Comparison of ENCODE assay signal across 18 cellular contexts in the genomic region with DNA sequence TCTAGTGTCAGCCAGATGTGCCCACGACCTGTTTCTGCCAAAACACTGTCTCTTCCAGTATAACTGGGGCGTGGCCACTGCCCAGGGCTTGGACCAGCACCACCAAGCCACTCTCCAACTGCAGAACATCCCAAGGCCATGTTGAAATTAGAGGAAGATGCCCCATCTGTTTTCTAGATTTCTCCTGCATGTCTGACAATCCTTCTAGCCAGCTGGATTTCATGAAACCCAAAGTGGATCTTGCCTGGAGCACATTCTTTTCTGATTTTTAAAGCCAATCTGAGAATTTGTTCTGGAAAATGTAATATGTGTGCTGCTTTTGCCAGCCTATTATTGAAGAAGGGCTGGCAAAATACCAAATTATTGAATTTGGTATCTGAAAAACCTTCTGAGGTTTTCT.
DNase-seq lines count a peak whose midpoint lies in the region; ATAC-seq and TF ChIP-seq lines count a peak whose summit lies in the region.
"Had no signal": no experiment of that assay in that cellular context is flagged by ENCODE, and none has a peak within 500 bp of the region (broad histone marks: within the 10 kb centered on the region; RNA-seq: fewer than 3 reads in every experiment).

No MANE protein-coding gene starts in this region.

- H3K9ac ChIP-seq in H9 (ENCODE audit: extremely low read depth, insufficient read length, low read length), result no peak overlapping the region
- H3K9ac ChIP-seq: BLaER1 treated with 17β-estradiol and CSF1 and Interleukin-3, amounts not matched to agents 10 nM and 100 nM had no signal

- no peak overlapping the region for H2BK20ac ChIP-seq in H9 (ENCODE audit: low read depth, low read length, poor library complexity, severe bottlenecking)

- TF ChIP-seq CTCF in H9 (conservative IDR thresholded peaks at IDR 0.05), result no peak

- no peak overlapping the region for H2BK120ac ChIP-seq in H9 (ENCODE audit: low read depth, low read length, poor library complexity, severe bottlenecking)

- H3K79me1 ChIP-seq in H9 (ENCODE audit: insufficient read depth, low read depth, low read length, poor library complexity, severe bottlenecking), result no peaks in the 10 kb centered on the region

- H4K8ac ChIP-seq in H9 (replicated peaks; ENCODE audit: insufficient read length, low read depth, low read length), result no peak overlapping the region

- peaks cover 8 to 14% (median 9%) of the 10 kb centered on the region in 3 experiments; a peak in 5 of 7 replicates for H3K36me3 Mint-ChIP-seq in H9 (ENCODE audit: insufficient read depth in 1 of 3, low read depth in 3 of 3)
- H3K36me3 Mint-ChIP-seq: CD8-positive, alpha-beta T cell had no signal

- no peak overlapping the region for H2BK12ac ChIP-seq in H9 (ENCODE audit: insufficient read length, low read depth, low read length)

- H4K20me1 ChIP-seq in H9 (ENCODE audit: control insufficient read depth, insufficient read depth, insufficient read length), result no peaks in the 10 kb centered on the region

- WGBS in H9 (ENCODE audit: extremely low coverage, insufficient read length, low lambda C conversion rate), result no CpG with 5 or more reads among the region's 2 CpGs

- peaks cover 12 to 15% of the 10 kb centered on the region in 2 experiments; a peak in 4 of 5 replicates for H3K9me3 Mint-ChIP-seq in H9

- H3K23ac ChIP-seq in H9 (ENCODE audit: insufficient read length, low read depth, low read length), result no peak overlapping the region

- H3K27me3 ChIP-seq in H9 (ENCODE audit: insufficient read depth, low read length), result no peaks in the 10 kb centered on the region
- H3K27me3 ChIP-seq: BLaER1 treated with 17β-estradiol and CSF1 and Interleukin-3, amounts not matched to agents 10 nM and 100 nM had no signal

- H3K14ac ChIP-seq in H9 (ENCODE audit: insufficient read depth, low read length), result no peak overlapping the region

- H3K4ac ChIP-seq in H9 (ENCODE audit: low read depth, low read length), result no peak overlapping the region

- H3T11ph ChIP-seq in H9 (ENCODE audit: low read length), result no peak overlapping the region

- no peak overlapping the region for H2AK5ac ChIP-seq in H9 (ENCODE audit: insufficient read length, low read length)

- H3K4me1 Mint-ChIP-seq in H9, result peaks cover 26 to 38% of the 10 kb centered on the region in 2 experiments
- H3K4me1 Mint-ChIP-seq: B cell, IgD-negative memory B cell had no signal

- H3K27ac Mint-ChIP-seq in H9, result no peak overlapping the region
- H3K27ac Mint-ChIP-seq: B cell; CD8-positive, alpha-beta T cell; IgD-negative memory B cell had no signal

- no peaks in the 10 kb centered on the region for H3K23me2 ChIP-seq in H9 (ENCODE audit: insufficient read length, low read depth, low read length, poor library complexity, severe bottlenecking)

- DNase-seq in H9 (no peak), dedifferentiated amniotic fluid mesenchymal stem cell (ENCODE audit: extremely low spot score) (peak; percentile 53), fibroblast of gingiva (ENCODE audit: low read depth) (peak; percentile 59), NCI-H2029 treated with DMSO at 0.1 percent for 48 hours (lab: John Stamatoyannopoulos, UW) (no peak), hypothalamus (lab: John Stamatoyannopoulos, UW) (no peak)
- no peak for DNase-seq in activated T-cell treated with anti-CD3 and anti-CD28 coated beads, Interleukin-2, amount 50 U/mL, for 48 hours
- DNase-seq: ACHN; Calu3; CD8-positive, alpha-beta T cell; DMS79 treated with DMSO at 0.1 percent for 48 hours; GF-D8; HCEC 1CT; KBM-7 had no signal

- H2BK15ac ChIP-seq in H9 (ENCODE audit: low read depth, low read length), result no peak overlapping the region

- H4K5ac ChIP-seq in H9 (ENCODE audit: insufficient read length, low read depth, low read length), result no peak overlapping the region

- peaks cover 2% of the 10 kb centered on the region; the same call in 1 of the 2 replicates for H3K27me3 Mint-ChIP-seq in H9 (ENCODE audit: low read depth)
- H3K27me3 Mint-ChIP-seq: B cell, IgD-negative memory B cell had no signal

- H4K91ac ChIP-seq in H9 (ENCODE audit: insufficient read length, low read depth, low read length), result peak overlapping the region; percentile 53

- H3K9me3 ChIP-seq in H9 (ENCODE audit: control insufficient read depth, low read depth, low read length), result no peaks in the 10 kb centered on the region

- no peaks in the 10 kb centered on the region for H3K79me2 ChIP-seq in H9 (ENCODE audit: insufficient read depth, low read length)

- no peak overlapping the region for H3K56ac ChIP-seq in H9 (ENCODE audit: insufficient read length, low read depth, low read length)

- peaks cover 11% of the 10 kb centered on the region for H3K4me1 ChIP-seq in H9 (ENCODE audit: insufficient read depth, low read length)

- H2AFZ ChIP-seq in H9 (ENCODE audit: low read length), result no peak overlapping the region

- H3K18ac ChIP-seq in H9 (ENCODE audit: insufficient read length, low read depth, low read length), result no peak overlapping the region

- no peak overlapping the region for H3K4me3 Mint-ChIP-seq in H9
- H3K4me3 Mint-ChIP-seq: B cell; CD8-positive, alpha-beta T cell had no signal

- H3K27ac ChIP-seq in H9 (ENCODE audit: insufficient read length, low read depth, low read length), result no peak overlapping the region
- H3K27ac ChIP-seq: BLaER1 treated with 17β-estradiol and CSF1 and Interleukin-3, amounts not matched to agents 10 nM and 100 nM had no signal

- ATAC-seq in HG03196 (IDR thresholded peaks at IDR 0.05; ENCODE audit: unreplicated experiment), result no peak
- ATAC-seq: CD8-positive, alpha-beta T cell; HepG2 had no signal

- no peak overlapping the region for H3K4me2 ChIP-seq in H9 (ENCODE audit: insufficient read depth, insufficient read length, low read length)
- H3K4me2 ChIP-seq: BLaER1 treated with 17β-estradiol and CSF1 and Interleukin-3, amounts not matched to agents 10 nM and 100 nM had no signal

- no peak overlapping the region for H2BK5ac ChIP-seq in H9 (ENCODE audit: insufficient read length, low read length)

Comparison
In these comparisons a context has a peak if more than half of its experiments do, and no peak if none do; other contexts are left out.
1. DNase-seq: peak in dedifferentiated amniotic fluid mesenchymal stem cell (single experiment) and fibroblast of gingiva (single experiment); none in H9 (single experiment), NCI-H2029 treated with DMSO at 0.1 percent for 48 hours (single experiment), hypothalamus (0 of 51) and activated T-cell treated with anti-CD3 and anti-CD28 coated beads, Interleukin-2, amount 50 U/mL, for 48 hours (0 of 2).